Comparison of ENCODE assay signal across 19 cellular contexts in genomic region chr4:16120720-16121119, GRCh38. TPM values are rescaled to one million over a fixed set of nuclear protein-coding genes. Genes with fewer than 3 reads are reported as not detected.
DNase-seq lines count a peak whose midpoint lies in the region; ATAC-seq, FAIRE-seq and TF ChIP-seq lines count a peak whose summit lies in the region.
"Had no signal": no experiment of that assay in that cellular context is flagged by ENCODE, and none has a peak within 500 bp of the region (broad histone marks: within the 10 kb centered on the region; RNA-seq: fewer than 3 reads in every experiment).

No MANE protein-coding gene starts in this region.

- H3K9ac ChIP-seq in DND-41 (ENCODE audit: low read depth, low read length) = no peak overlapping the region
- H3K9ac ChIP-seq in K562 (ENCODE audit: insufficient read depth in 1 of 2, low read depth in 2 of 2, low read length in 2 of 2) = no peak overlapping the region

- no peak overlapping the region for H3K27ac ChIP-seq in DND-41 (ENCODE audit: low read length)
- no peak overlapping the region for H3K27ac ChIP-seq in K562 (ENCODE audit: extremely low read depth, low read depth, low read length)
- no peak overlapping the region for H3K27ac ChIP-seq in hepatocyte
- H3K27ac ChIP-seq: skin epidermis had no signal

- TF ChIP-seq EP300 in K562 (IDR thresholded peaks at IDR 0.05; ENCODE audit: low read length) = no peak

- H3K9me2 ChIP-seq in hepatocyte (replicated peaks; ENCODE audit: insufficient read depth) = no peaks in the 10 kb centered on the region

- no peaks in the 10 kb centered on the region for H3K9me1 ChIP-seq in K562 (ENCODE audit: control insufficient read depth, insufficient read depth, low read length)

- TF ChIP-seq RAD21 in K562 (CRISPR knock-in tag; conservative IDR thresholded peaks at IDR 0.05 in 1 of 2, IDR thresholded peaks at IDR 0.05 in 1 of 2) = no peak

- H3K4me1 ChIP-seq in DND-41 (ENCODE audit: insufficient read depth, low read length) (no peaks in the 10 kb centered on the region), K562 (replicated peaks in 1 of 2; ENCODE audit: control insufficient read depth in 2 of 2, insufficient read depth in 2 of 2, low read length in 2 of 2) (no peaks in the 10 kb centered on the region), hepatocyte (ENCODE audit: insufficient read depth) (no peaks in the 10 kb centered on the region)

- DNase-seq in DND-41 (peak; percentile 10), HT1080 (ENCODE audit: low read depth) (peak; percentile 49), K562 (ENCODE audit: extremely low read depth in 1 of 4, low spot score in 3 of 4) (no peak), dedifferentiated amniotic fluid mesenchymal stem cell (ENCODE audit: extremely low spot score) (no peak), iPS-NIHi11 (ENCODE audit: low spot score) (no peak), hepatocyte (ENCODE audit: low spot score) (no peak), Calu3 (no peak)
- DNase-seq: activated effector memory CD4-positive, alpha-beta T cell treated with anti-CD3 and anti-CD28 coated beads, Interleukin-2, amount 50 U/mL, for 16 hours; AML-193; anterior cingulate cortex; kidney; NCI-H1105; NCI-H226; PC-3; stimulated activated naive CD4-positive, alpha-beta T cell had no signal

- POLR2A ChIA-PET in K562 (lab: Yijun Ruan, JAX) = no interaction called here

- ATAC-seq in DND-41 (ENCODE audit: insufficient read depth, low read depth) = peak; percentile 66; the same call in 1 of the 3 replicates
- peak; percentile 75 for ATAC-seq in GM18868 (IDR thresholded peaks at IDR 0.05; ENCODE audit: unreplicated experiment)
- ATAC-seq in K562 = no peak
- ATAC-seq: PC-3 had no signal

- CTCF ChIA-PET in K562 (lab: Yijun Ruan, JAX; ENCODE audit: low intra/inter-chr PET ratio) (no interaction called here), Calu3 (lab: Charles Lee) (no interaction called here)

- H3K4me3 ChIP-seq in DND-41 (ENCODE audit: low read depth in 1 of 2, low read length in 2 of 2) = no peak overlapping the region
- no peak overlapping the region for H3K4me3 ChIP-seq in K562
- H3K4me3 ChIP-seq in hepatocyte = no peak overlapping the region
- H3K4me3 ChIP-seq: skin epidermis had no signal

- whole genome bisulfite sequencing in K562 (ENCODE audit: insufficient coverage, low coverage, missing lambda C conversion rate) = 0% methylated on average over 3 of the region's 4 CpGs
- WGBS in hepatocyte (ENCODE audit: low lambda C conversion rate, missing lambda C conversion rate) = 94% methylated on average over 4 of the region's 4 CpGs

- H4K20me1 ChIP-seq in DND-41 (ENCODE audit: insufficient read depth, low read length) (no peaks in the 10 kb centered on the region), K562 (replicated peaks; ENCODE audit: control insufficient read depth, insufficient read depth, low read length) (no peaks in the 10 kb centered on the region), hepatocyte (ENCODE audit: insufficient read depth, poor library complexity, severe bottlenecking) (no peaks in the 10 kb centered on the region)

- BruUV-seq in K562 (replicated peaks; lab: Mats Ljungman, UMichigan) (no TSS peak), Calu3 (replicated peaks; lab: Mats Ljungman, UMichigan) (no TSS peak)

- H3K27ac Mint-ChIP-seq in Calu3 (ENCODE audit: unreplicated experiment) = no peak overlapping the region

- TF ChIP-seq POLR2A in K562 (conservative IDR thresholded peaks at IDR 0.05) = no peak

- peaks cover 4% of the 10 kb centered on the region for H3K36me3 Mint-ChIP-seq in Calu3 (ENCODE audit: insufficient read depth, unreplicated experiment)

- H3K27me3 ChIP-seq in DND-41 (ENCODE audit: insufficient read depth, low read length, poor library complexity) = peaks cover 11% of the 10 kb centered on the region
- H3K27me3 ChIP-seq in K562 (ENCODE audit: control insufficient read depth in 2 of 2, insufficient read depth in 2 of 2, low read length in 2 of 2) = peaks cover 0 to 35% of the 10 kb centered on the region in 2 experiments; a peak in 3 of 5 replicates
- H3K27me3 ChIP-seq in hepatocyte = no peaks in the 10 kb centered on the region

- no peaks in the 10 kb centered on the region for H3K27me3 Mint-ChIP-seq in Calu3 (ENCODE audit: unreplicated experiment)

- H3K36me3 ChIP-seq in DND-41 (ENCODE audit: insufficient read depth, low read length) (no peaks in the 10 kb centered on the region), K562 (ENCODE audit: control insufficient read depth, insufficient read depth, low read length) (no peaks in the 10 kb centered on the region), hepatocyte (replicated peaks; ENCODE audit: insufficient read depth, low read depth) (no peaks in the 10 kb centered on the region)

- peaks cover 30% of the 10 kb centered on the region for H3K4me1 Mint-ChIP-seq in Calu3 (ENCODE audit: low read depth, unreplicated experiment)

- H3K9me3 Mint-ChIP-seq in Calu3 (ENCODE audit: low read depth, unreplicated experiment) = no peaks in the 10 kb centered on the region

- intact Hi-C loops in K562 (cut with micrococcal nuclease) = no loop called here
- intact Hi-C loops in Calu3 (cut with micrococcal nuclease; ENCODE audit: unreplicated experiment) = loop anchor here (5.0 kb wide), 1 partner anchor 38 kb away; the partner anchor contains the start of gene PROM1

- H3K4me2 ChIP-seq in DND-41 (ENCODE audit: insufficient read depth, low read length) = peak overlapping the region; percentile 2; the same call in 1 of the 2 replicates
- H3K4me2 ChIP-seq in K562 (ENCODE audit: insufficient read depth, low read length) = no peak overlapping the region
- H3K4me2 ChIP-seq in hepatocyte = no peak overlapping the region

- H2AFZ ChIP-seq in DND-41 (ENCODE audit: low read depth, low read length) (peak overlapping the region; percentile 6; the same call in 1 of the 2 replicates), K562 (ENCODE audit: low read depth, low read length) (no peak overlapping the region), hepatocyte (no peak overlapping the region)

- no peak overlapping the region for H3K4me3 Mint-ChIP-seq in Calu3 (ENCODE audit: low read depth, unreplicated experiment)

- no peak for TF ChIP-seq CTCF in DND-41 (IDR thresholded peaks at IDR 0.05; ENCODE audit: borderline replicate concordance, extremely low read depth, low read length, poor library complexity, severe bottlenecking)
- no peak for TF ChIP-seq CTCF in K562 (IDR thresholded peaks at IDR 0.05 in 2 of 3, conservative IDR thresholded peaks at IDR 0.05 in 1 of 3; ENCODE audit: insufficient read depth in 2 of 3, low read depth in 1 of 3, low read length in 3 of 3)
- no peak for TF ChIP-seq CTCF in hepatocyte (IDR thresholded peaks at IDR 0.05; ENCODE audit: poor library complexity)
- no peak for TF ChIP-seq CTCF in Calu3 (IDR thresholded peaks at IDR 0.05; ENCODE audit: unreplicated experiment)

- no peak for FAIRE-seq in K562 (lab: Jason Lieb, UNC)
- FAIRE-seq: colon, kidney, urothelium cell line had no signal

- H3K79me2 ChIP-seq in DND-41 (ENCODE audit: insufficient read depth, low read length) (no peaks in the 10 kb centered on the region), K562 (ENCODE audit: control insufficient read depth, insufficient read depth, low read length) (no peaks in the 10 kb centered on the region), hepatocyte (no peaks in the 10 kb centered on the region)

- H3K9me3 ChIP-seq in DND-41 (ENCODE audit: insufficient read depth, low read length, severe bottlenecking) (no peaks in the 10 kb centered on the region), K562 (replicated peaks; ENCODE audit: control insufficient read depth, insufficient read depth, low read depth, low read length) (no peaks in the 10 kb centered on the region), hepatocyte (ENCODE audit: low read depth) (no peaks in the 10 kb centered on the region)

- in situ Hi-C loops in K562 (cut with MboI) = no loop called here

TF ChIP-seq in K562, 482 proteins besides CTCF, POLR2A, EP300 and RAD21 (continues in another document):
- TF ChIP-seq ZNF280B (CRISPR knock-in tag; IDR thresholded peaks at IDR 0.05) = no peak

RNA-seq across cellular contexts. Expression of gene PROM1, which starts 36.9 kb away (rescaled TPM):
- total RNA-seq in HT1080 (2014; rRNA removed; shearing (Covaris generic)) = not detected in 2 replicates
- 0.33 and 0.47 TPM in 2 replicates for polyA plus RNA-seq in HT1080 (2015; cell fraction: cytosol; rRNA removed)
- polyA plus RNA-seq in HT1080 (2015; cell fraction: nucleus; rRNA removed) = 0.06 and 0.32 TPM in 2 replicates
- not detected in 2 replicates for total RNA-seq in K562 (2011; cell fraction: chromatin; rRNA removed; ENCODE audit: low replicate concordance)
- total RNA-seq in K562 (2011; cell fraction: nucleolus; rRNA removed) = not detected in 2 replicates
- not detected in 2 replicates for total RNA-seq in K562 (2011; cell fraction: nucleoplasm; rRNA removed)
- total RNA-seq in K562 (2014; rRNA removed) (not detected in 2 replicates), K562 (2014; rRNA removed; fragmentation: Illumina TruSeq; extraction: Trizol) (not detected in 2 replicates), K562 (2015; rRNA removed; fragmentation: Illumina TruSeq; extraction: Trizol) (not detected in 2 replicates), K562 (2021) (0.45 TPM in 1 of 2 replicates, not detected in the other), hepatocyte (28.8 and 30.8 TPM in 2 replicates), Calu3 (2022) (43.8 and 73.9 TPM in 2 replicates)
- polyA plus RNA-seq in K562 (2011; rRNA removed) (not detected in 2 replicates), K562 (2014; fragmentation: Illumina TruSeq; extraction: Trizol) (not detected in 2 replicates), K562 (2014; fragmentation: Nextera tagmentation; extraction: Ambion mirVana) (not detected), K562 (2014; rRNA removed) (0.05 TPM in 1 of 2 replicates, not detected in the other), hepatocyte (14.3 and 17.8 TPM in 2 replicates)
- polyA plus RNA-seq in K562 (2011; cell fraction: cytosol; rRNA removed) = not detected in 2 replicates
- 0.14 TPM in 1 of 2 replicates, not detected in the other for polyA plus RNA-seq in K562 (2011; cell fraction: nucleus; rRNA removed)
- 0.04 and 0.07 TPM in 2 replicates for polyA plus RNA-seq in K562 (2012)
- polyA minus RNA-seq in K562 (2011; rRNA and poly(A)+ RNA removed) = not detected in 2 replicates
- polyA minus RNA-seq in K562 (2011; cell fraction: cytosol; rRNA and poly(A)+ RNA removed) = not detected in 2 replicates
- not detected in 2 replicates for polyA minus RNA-seq in K562 (2011; cell fraction: nucleus; rRNA and poly(A)+ RNA removed)
- total RNA-seq: PC-3 had no signal

Comparison
In these comparisons a context has a peak if more than half of its experiments do, and no peak if none do; other contexts are left out.
1. DNase-seq: peak in DND-41 (single experiment) and HT1080 (single experiment); none in K562 (0 of 4), dedifferentiated amniotic fluid mesenchymal stem cell (single experiment), iPS-NIHi11 (single experiment), hepatocyte (single experiment) and Calu3 (single experiment).
2. RNA of gene PROM1, which starts 36.9 kb away (total RNA-seq): 43.8 to 73.9 TPM in Calu3 and 28.8 to 30.8 TPM in hepatocyte; not detected in HT1080 and 0.45 TPM in K562; every median in the first group is over 10 times any median in the second.